17 cellular contexts compared by ENCODE assay signal in genomic region chr6:112802154-112802553, GRCh38.
DNase-seq lines count a peak whose midpoint lies in the region; ATAC-seq and TF ChIP-seq lines count a peak whose summit lies in the region.
"Had no signal": no experiment of that assay in that cellular context is flagged by ENCODE, and none has a peak within 500 bp of the region (broad histone marks: within the 10 kb centered on the region; RNA-seq: fewer than 3 reads in every experiment).

No MANE protein-coding gene starts in this region.

- DNase-seq in EH (ENCODE audit: low read depth): peak; percentile 95
- DNase-seq in RPMI7951 (ENCODE audit: low read depth): peak; percentile 94
- DNase-seq in epidermal melanocyte (ENCODE audit: insufficient read length, low spot score): peak; percentile 66
- DNase-seq in neural progenitor cell (ENCODE audit: low spot score): no peak
- DNase-seq in effector memory CD8-positive, alpha-beta T cell: no peak
- DNase-seq in GOT3 (lab: John Stamatoyannopoulos, UW): no peak
- DNase-seq: activated CD4-positive, alpha-beta T cell treated with anti-CD3 and anti-CD28 coated beads for 48 hours; activated gamma-delta T cell; COR-L47; MM.1S; NCI-H446 treated with DMSO at 0.1 percent for 48 hours had no signal

- H3K27ac ChIP-seq in neural progenitor cell: no peak overlapping the region
- H3K27ac ChIP-seq: coronary artery, SK-N-MC, vagina had no signal

- no peaks in the 10 kb centered on the region for H3K27me3 Mint-ChIP-seq in neural progenitor cell (ENCODE audit: insufficient read depth, low read depth)
- H3K27me3 Mint-ChIP-seq in effector memory CD8-positive, alpha-beta T cell: no peaks in the 10 kb centered on the region

- H3K4me3 ChIP-seq in neuron (ENCODE audit: low read length): no peak overlapping the region
- no peak overlapping the region for H3K4me3 ChIP-seq in neural progenitor cell
- H3K4me3 ChIP-seq: coronary artery, SK-N-MC, skin epidermis, vagina had no signal

- H3K4me1 Mint-ChIP-seq in neural progenitor cell: peaks cover 2% of the 10 kb centered on the region
- no peaks in the 10 kb centered on the region for H3K4me1 Mint-ChIP-seq in effector memory CD8-positive, alpha-beta T cell (ENCODE audit: low read depth in 2 of 2)

- no peak overlapping the region for H3K4me2 ChIP-seq in neural progenitor cell

- no peak for ATAC-seq in effector memory CD8-positive, alpha-beta T cell (replicated peaks)
- no peak for ATAC-seq in HG03457 (IDR thresholded peaks at IDR 0.05; ENCODE audit: unreplicated experiment)

- H3K4me1 ChIP-seq in neuron (ENCODE audit: insufficient read depth, low read length): no peaks in the 10 kb centered on the region
- no peaks in the 10 kb centered on the region for H3K4me1 ChIP-seq in neural progenitor cell

- H3K27ac Mint-ChIP-seq in neural progenitor cell: no peak overlapping the region
- no peak overlapping the region for H3K27ac Mint-ChIP-seq in effector memory CD8-positive, alpha-beta T cell

- H3K9ac ChIP-seq in neural progenitor cell: no peak overlapping the region

- H3K36me3 Mint-ChIP-seq in neural progenitor cell: no peaks in the 10 kb centered on the region
- H3K36me3 Mint-ChIP-seq in effector memory CD8-positive, alpha-beta T cell (ENCODE audit: insufficient read depth): no peaks in the 10 kb centered on the region

- TF ChIP-seq CTCF in neural progenitor cell (IDR thresholded peaks at IDR 0.05): no peak

- H3K4me3 Mint-ChIP-seq in neural progenitor cell: no peak overlapping the region
- H3K4me3 Mint-ChIP-seq in effector memory CD8-positive, alpha-beta T cell: no peak overlapping the region

- H2AFZ ChIP-seq in neuron (ENCODE audit: low read depth, low read length): peak overlapping the region; percentile 28
- no peak overlapping the region for H2AFZ ChIP-seq in neural progenitor cell (replicated peaks)

- peaks cover 10% of the 10 kb centered on the region for H3K9me3 Mint-ChIP-seq in neural progenitor cell
- peaks cover 0 to 3% of the 10 kb centered on the region in 2 donors for H3K9me3 Mint-ChIP-seq in effector memory CD8-positive, alpha-beta T cell

- H3K9me3 ChIP-seq in neuron (ENCODE audit: low read length): no peaks in the 10 kb centered on the region
- no peaks in the 10 kb centered on the region for H3K9me3 ChIP-seq in neural progenitor cell (ENCODE audit: low read depth)
- H3K9me3 ChIP-seq: vagina had no signal

- H3F3A ChIP-seq in neural progenitor cell (ENCODE audit: low read depth): no peaks in the 10 kb centered on the region

- no peaks in the 10 kb centered on the region for H3K36me3 ChIP-seq in neuron (ENCODE audit: insufficient read depth, low read length)
- H3K36me3 ChIP-seq in neural progenitor cell: no peaks in the 10 kb centered on the region
- H3K36me3 ChIP-seq: vagina had no signal

- H3K79me2 ChIP-seq in neural progenitor cell (ENCODE audit: low read depth): no peaks in the 10 kb centered on the region

- H4K20me1 ChIP-seq in neural progenitor cell (ENCODE audit: low read depth): no peaks in the 10 kb centered on the region

- H3K27me3 ChIP-seq in neuron (ENCODE audit: insufficient read depth, low read length): no peaks in the 10 kb centered on the region
- H3K27me3 ChIP-seq in neural progenitor cell: no peaks in the 10 kb centered on the region
- H3K27me3 ChIP-seq: vagina had no signal

Comparison
In these comparisons a context has a peak if more than half of its experiments do, and no peak if none do; other contexts are left out.
1. DNase-seq: peak in EH (single experiment), RPMI7951 (single experiment) and epidermal melanocyte (single experiment); none in neural progenitor cell (single experiment), effector memory CD8-positive, alpha-beta T cell (0 of 3) and GOT3 (single experiment).